Comparison of ENCODE assay signal across 8 cellular contexts in genomic region chr10:58266826-58267712, GRCh38. TPM values are rescaled to one million over a fixed set of nuclear protein-coding genes. Genes with fewer than 3 reads are reported as not detected.
DNase-seq lines count a peak whose midpoint lies in the region; ATAC-seq and TF ChIP-seq lines count a peak whose summit lies in the region.

No MANE protein-coding gene starts in this region.

- WGBS in iPS DF 6.9 (ENCODE audit: insufficient coverage, insufficient read length): no CpG with 5 or more reads among the region's 53 CpGs

- no peaks in the 10 kb centered on the region for H3K4me1 ChIP-seq in iPS DF 6.9 (ENCODE audit: control insufficient read depth, insufficient read depth, low read length)

- peak overlapping the region; percentile 95 for H3K27ac Mint-ChIP-seq in T-helper 17 cell

- peak overlapping the region; percentile 98 for H3K4me3 Mint-ChIP-seq in T-helper 17 cell

- H3K27me3 Mint-ChIP-seq in T-helper 17 cell: no peaks in the 10 kb centered on the region

- in situ Hi-C loops in brain microvascular endothelial cell (cut with HindIII; ENCODE audit: low pct_ligation_motif_present, low sequenced_read_pairs): no loop called here

- peak overlapping the region; percentile 80 for H3K4me3 ChIP-seq in brain microvascular endothelial cell (ENCODE audit: low read depth, low read length)
- peak overlapping the region; percentile 92 for H3K4me3 ChIP-seq in iPS DF 6.9 (ENCODE audit: low read length)

- H3K9me3 ChIP-seq in T-helper 17 cell (ENCODE audit: control insufficient read depth, low read length, poor library complexity, severe bottlenecking) (no peaks in the 10 kb centered on the region), iPS DF 6.9 (ENCODE audit: control insufficient read depth, insufficient read depth, low read length) (no peaks in the 10 kb centered on the region)

- TF ChIP-seq CTCF in brain microvascular endothelial cell (IDR thresholded peaks at IDR 0.05; ENCODE audit: low read depth, low read length, missing control alignments): no peak

- H3K36me3 Mint-ChIP-seq in T-helper 17 cell (ENCODE audit: low read depth): peaks cover 3% of the 10 kb centered on the region

- H3K27me3 ChIP-seq in brain microvascular endothelial cell (replicated peaks): no peaks in the 10 kb centered on the region
- H3K27me3 ChIP-seq in iPS DF 6.9 (ENCODE audit: control insufficient read depth, insufficient read depth, low read length): no peaks in the 10 kb centered on the region

- peak overlapping the region; percentile 75 for H3K27ac ChIP-seq in brain microvascular endothelial cell
- H3K27ac ChIP-seq in iPS DF 6.9 (ENCODE audit: low read length): no peak overlapping the region

- H3K4me1 Mint-ChIP-seq in T-helper 17 cell: peaks cover 28% of the 10 kb centered on the region

- peak; percentile 16 for DNase-seq in AG20443 (ENCODE audit: low spot score)
- peak; percentile 46 for DNase-seq in HT1080 (ENCODE audit: low read depth)
- peak; percentile 12 to 23 (median 23) for DNase-seq in T-helper 17 cell
- DNase-seq in brain microvascular endothelial cell: no peak
- no peak for DNase-seq in iPS DF 6.9 (ENCODE audit: low read depth, low spot score)
- DNase-seq in retina: peak; percentile 84
- DNase-seq in OCI-M2 (lab: John Stamatoyannopoulos, UW; ENCODE audit: unreplicated experiment): no peak

- H3K36me3 ChIP-seq in brain microvascular endothelial cell (replicated peaks): no peaks in the 10 kb centered on the region
- H3K36me3 ChIP-seq in iPS DF 6.9 (ENCODE audit: control insufficient read depth, insufficient read depth, low read length): no peaks in the 10 kb centered on the region

- ATAC-seq in GM19328 (IDR thresholded peaks at IDR 0.05; ENCODE audit: unreplicated experiment) (peak; percentile 2), T-helper 17 cell (no peak)

RNA-seq across cellular contexts. Expression of gene IPMK, which starts 0.6 kb away (rescaled TPM):
- 3.1 and 3.7 TPM in 2 replicates for total RNA-seq in HT1080 (2014; rRNA removed; shearing (Covaris generic))
- 5.8 and 6.8 TPM in 2 replicates for polyA plus RNA-seq in HT1080 (2015; cell fraction: cytosol; rRNA removed)
- polyA plus RNA-seq in HT1080 (2015; cell fraction: nucleus; rRNA removed): 4.3 and 4.5 TPM in 2 replicates
- 1 to 10 TPM; 3.5 to 3.8 TPM for total RNA-seq in T-helper 17 cell

RNA-seq across cellular contexts. Expression of gene CISD1, which starts 1.9 kb away (rescaled TPM):
- total RNA-seq in HT1080 (2014; rRNA removed; shearing (Covaris generic)): 35.0 and 63.0 TPM in 2 replicates
- 45.9 and 60.0 TPM in 2 replicates for polyA plus RNA-seq in HT1080 (2015; cell fraction: cytosol; rRNA removed)
- 27.3 and 30.4 TPM in 2 replicates for polyA plus RNA-seq in HT1080 (2015; cell fraction: nucleus; rRNA removed)
- 1 to 10 TPM; 6.6 to 7.5 TPM for total RNA-seq in T-helper 17 cell

Comparison
In these comparisons a context has a peak if more than half of its experiments do, and no peak if none do; other contexts are left out.
1. DNase-seq: peak in AG20443 (single experiment), HT1080 (single experiment), T-helper 17 cell (3 of 3) and retina (single experiment); none in brain microvascular endothelial cell (single experiment), iPS DF 6.9 (single experiment) and OCI-M2 (single experiment).